Comparison of ENCODE assay signal across 1 cellular context in genomic region chr12:89556976-89557375, GRCh38.
TF ChIP-seq lines count a peak whose summit lies in the region.

No MANE protein-coding gene starts in this region.

TF ChIP-seq in IMR-90, 13 proteins besides CTCF, POLR2A, EP300 and RAD21 (continued from another document):
- TF ChIP-seq CEBPB (IDR thresholded peaks at IDR 0.05; ENCODE audit: low read depth, low read length), result no peak
- TF ChIP-seq MAZ (IDR thresholded peaks at IDR 0.05; ENCODE audit: borderline replicate concordance, low read depth, low read length), result no peak
